Comparison of ENCODE assay signal across 8 cellular contexts in the genomic region with DNA sequence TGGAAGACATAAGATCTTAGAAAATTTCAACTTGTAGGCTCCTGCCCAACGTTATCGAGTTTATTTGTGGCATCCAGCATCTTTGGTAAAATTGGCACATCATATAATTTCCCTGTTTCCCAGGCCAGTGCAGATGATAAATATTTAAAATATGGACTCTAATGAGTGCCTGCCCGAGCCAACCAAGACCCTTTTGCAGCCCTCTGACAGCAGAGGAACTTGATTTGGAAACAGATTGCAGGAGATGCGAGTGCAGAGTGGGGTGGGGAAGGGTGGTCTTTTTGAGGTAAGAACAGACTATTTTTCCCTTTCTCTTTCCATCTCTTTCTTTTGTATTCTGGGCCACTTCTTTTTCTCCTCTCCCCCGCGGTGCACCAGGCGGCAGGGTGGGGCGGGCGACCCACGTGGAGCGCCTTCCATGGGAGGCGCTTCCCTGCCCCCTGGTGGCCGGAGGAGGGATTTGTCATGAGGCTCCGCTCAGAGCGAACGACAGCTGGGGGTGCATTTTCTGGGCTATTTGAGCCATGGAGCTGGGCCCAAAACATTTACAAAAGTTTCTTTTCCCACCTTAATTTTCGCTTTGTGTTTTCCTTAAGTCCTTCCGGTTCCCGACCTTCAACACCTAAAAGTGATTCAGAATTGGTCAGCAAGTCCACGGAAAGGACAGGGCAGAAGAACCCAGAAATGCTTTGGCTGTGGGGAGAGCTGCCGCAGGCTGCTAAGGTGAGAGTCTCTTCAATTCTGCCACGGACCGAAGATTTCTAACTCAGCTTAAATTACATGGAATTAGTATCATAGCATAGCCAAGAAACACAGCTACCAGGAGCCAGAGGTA. TPM values are rescaled to one million over a fixed set of nuclear protein-coding genes. Genes with fewer than 3 reads are reported as not detected.
DNase-seq lines count a peak whose midpoint lies in the region; ATAC-seq and TF ChIP-seq lines count a peak whose summit lies in the region.

No MANE protein-coding gene starts in this region.

- H3K4me3 Mint-ChIP-seq in activated CD4-positive, alpha-beta memory T cell treated with anti-CD3 and anti-CD28 coated beads for 36 hours = peak overlapping the region; percentile 53
- H3K4me3 Mint-ChIP-seq in memory B cell = peak overlapping the region; percentile 45

- intact Hi-C loops in activated CD4-positive, alpha-beta memory T cell treated with anti-CD3 and anti-CD28 coated beads for 36 hours (cut with micrococcal nuclease) = loop anchor here (1.0 to 2.0 kb wide), 5 partner anchors 34 to 301 kb away; no protein-coding TSS in a partner anchor

- POLR2A ChIA-PET in BJ (lab: Charles Lee) = interaction anchor here (0.6 kb wide), 1 partner anchor 161 kb away, joined by 4 read pairs; no protein-coding TSS in a partner anchor
- POLR2A ChIA-PET in activated CD4-positive, alpha-beta memory T cell treated with anti-CD3 and anti-CD28 coated beads for 36 hours (lab: Charles Lee) = interaction anchor here (0.6 to 2.0 kb wide), 4 partner anchors 25 to 84 kb away, joined by 3 to 5 read pairs (median 4); a partner anchor contains a TSS

- H3K27ac ChIP-seq in duodenal mucosa (ENCODE audit: low read depth, low read length) = no peak overlapping the region

- CTCF ChIA-PET in BJ (lab: Yijun Ruan, JAX) = interaction anchor here (0.6 to 15.6 kb wide), 27 partner anchors 9 to 1228 kb away, joined by 3 to 423 read pairs (median 4); a partner anchor contains a TSS
- CTCF ChIA-PET in activated CD4-positive, alpha-beta memory T cell treated with anti-CD3 and anti-CD28 coated beads for 36 hours (lab: Charles Lee) = interaction anchor here (0.6 to 10.8 kb wide), 27 partner anchors 9 to 718 kb away, joined by 3 to 364 read pairs (median 4); a partner anchor contains a TSS

- peaks cover 24 to 38% of the 10 kb centered on the region in 2 donors for H3K4me1 ChIP-seq in duodenal mucosa (ENCODE audit: control insufficient read depth in 1 of 2, insufficient read depth in 2 of 2, low read length in 2 of 2)

- H3K9me3 Mint-ChIP-seq in activated CD4-positive, alpha-beta memory T cell treated with anti-CD3 and anti-CD28 coated beads for 36 hours = no peaks in the 10 kb centered on the region
- no peaks in the 10 kb centered on the region for H3K9me3 Mint-ChIP-seq in memory B cell

- ATAC-seq in GM18909 (IDR thresholded peaks at IDR 0.05; ENCODE audit: poor library complexity, unreplicated experiment) (peak; percentile 81), HG03139 (IDR thresholded peaks at IDR 0.05; ENCODE audit: unreplicated experiment) (peak; percentile 83), memory B cell (ENCODE audit: low read depth) (peak; percentile 94)

- peak; percentile 98 for TF ChIP-seq CTCF in BJ (IDR thresholded peaks at IDR 0.05; ENCODE audit: insufficient read depth, low read depth, low read length)

- H3K9ac ChIP-seq in duodenal mucosa (ENCODE audit: low read depth in 1 of 2, low read length in 2 of 2) = no peak overlapping the region

- H3K36me3 ChIP-seq in BJ (ENCODE audit: control insufficient read depth, insufficient read depth, low read length) (peaks cover 5% of the 10 kb centered on the region), duodenal mucosa (ENCODE audit: control insufficient read depth in 1 of 2, insufficient read depth in 2 of 2, low read length in 2 of 2) (peaks cover 29 to 50% of the 10 kb centered on the region in 2 donors)

- H3K9me3 ChIP-seq in duodenal mucosa (ENCODE audit: control insufficient read depth in 1 of 2, low read length in 2 of 2) = no peaks in the 10 kb centered on the region

- peaks cover 52% of the 10 kb centered on the region for H3K36me3 Mint-ChIP-seq in activated CD4-positive, alpha-beta memory T cell treated with anti-CD3 and anti-CD28 coated beads for 36 hours
- H3K36me3 Mint-ChIP-seq in memory B cell = peaks cover 26% of the 10 kb centered on the region

- peak overlapping the region; percentile 61 for H3K27ac Mint-ChIP-seq in activated CD4-positive, alpha-beta memory T cell treated with anti-CD3 and anti-CD28 coated beads for 36 hours
- H3K27ac Mint-ChIP-seq in memory B cell = peak overlapping the region; percentile 62

- DNase-seq in BJ (ENCODE audit: low read depth) (no peak), NCI-H460 (ENCODE audit: extremely low read depth, low read depth) (peak; percentile 61), memory B cell (ENCODE audit: low spot score in 2 of 2) (peak; percentile 86 to 90)
- DNase-seq in activated CD4-positive, alpha-beta memory T cell treated with anti-CD3 and anti-CD28 coated beads for 36 hours = peak; percentile 89
- peak; percentile 65 to 74 for DNase-seq in stimulated activated CD8-positive, alpha-beta memory T cell treated with anti-CD3 and anti-CD28 coated beads, Interleukin-15, amount 100 ng/mL, for 4 hours (ENCODE audit: low read depth in 2 of 2)

- H3K27me3 Mint-ChIP-seq in activated CD4-positive, alpha-beta memory T cell treated with anti-CD3 and anti-CD28 coated beads for 36 hours = no peaks in the 10 kb centered on the region
- H3K27me3 Mint-ChIP-seq in memory B cell = no peaks in the 10 kb centered on the region

- H3K27me3 ChIP-seq in BJ (ENCODE audit: control insufficient read depth, insufficient read depth, low read length) (no peaks in the 10 kb centered on the region), duodenal mucosa (ENCODE audit: control insufficient read depth in 1 of 2, insufficient read depth in 2 of 2, low read length in 2 of 2) (no peaks in the 10 kb centered on the region)

- no peak overlapping the region for H3K4me3 ChIP-seq in BJ (ENCODE audit: low read depth, low read length)
- H3K4me3 ChIP-seq in duodenal mucosa (ENCODE audit: low read depth in 1 of 2, low read length in 2 of 2) = peak overlapping the region; percentile 45 to 64

- H3K4me1 Mint-ChIP-seq in activated CD4-positive, alpha-beta memory T cell treated with anti-CD3 and anti-CD28 coated beads for 36 hours (ENCODE audit: low read depth) = peaks cover 44% of the 10 kb centered on the region
- H3K4me1 Mint-ChIP-seq in memory B cell = peaks cover 19% of the 10 kb centered on the region

RNA-seq across cellular contexts. Expression of a gene that starts 32.7 kb away (rescaled TPM):
- polyA plus RNA-seq in BJ (2011; rRNA removed) = 20.7 and 20.8 TPM in 2 replicates
- polyA minus RNA-seq in BJ (2011; rRNA and poly(A)+ RNA removed) = 13.2 and 15.8 TPM in 2 replicates
- 10.7 and 11.9 TPM in 2 replicates for total RNA-seq in NCI-H460 (2014; rRNA removed; shearing (Covaris generic))
- polyA plus RNA-seq in NCI-H460 (2014; cell fraction: nucleus; rRNA removed) = 42.6 and 44.5 TPM in 2 replicates
- total RNA-seq in activated CD4-positive, alpha-beta memory T cell treated with anti-CD3 and anti-CD28 coated beads for 36 hours = 10 to 100 TPM; 41.1 to 48.0 TPM
